In genomic region chr1:229388876-229389580, GRCh38 we compare ENCODE assay signal across 1 cellular context.
TF ChIP-seq lines count a peak whose summit lies in the region.

No MANE protein-coding gene starts in this region.

TF ChIP-seq in HEK293, 187 proteins besides CTCF, POLR2A, EP300 and RAD21 (continued from another document):
- TF ChIP-seq, protein P1, sequence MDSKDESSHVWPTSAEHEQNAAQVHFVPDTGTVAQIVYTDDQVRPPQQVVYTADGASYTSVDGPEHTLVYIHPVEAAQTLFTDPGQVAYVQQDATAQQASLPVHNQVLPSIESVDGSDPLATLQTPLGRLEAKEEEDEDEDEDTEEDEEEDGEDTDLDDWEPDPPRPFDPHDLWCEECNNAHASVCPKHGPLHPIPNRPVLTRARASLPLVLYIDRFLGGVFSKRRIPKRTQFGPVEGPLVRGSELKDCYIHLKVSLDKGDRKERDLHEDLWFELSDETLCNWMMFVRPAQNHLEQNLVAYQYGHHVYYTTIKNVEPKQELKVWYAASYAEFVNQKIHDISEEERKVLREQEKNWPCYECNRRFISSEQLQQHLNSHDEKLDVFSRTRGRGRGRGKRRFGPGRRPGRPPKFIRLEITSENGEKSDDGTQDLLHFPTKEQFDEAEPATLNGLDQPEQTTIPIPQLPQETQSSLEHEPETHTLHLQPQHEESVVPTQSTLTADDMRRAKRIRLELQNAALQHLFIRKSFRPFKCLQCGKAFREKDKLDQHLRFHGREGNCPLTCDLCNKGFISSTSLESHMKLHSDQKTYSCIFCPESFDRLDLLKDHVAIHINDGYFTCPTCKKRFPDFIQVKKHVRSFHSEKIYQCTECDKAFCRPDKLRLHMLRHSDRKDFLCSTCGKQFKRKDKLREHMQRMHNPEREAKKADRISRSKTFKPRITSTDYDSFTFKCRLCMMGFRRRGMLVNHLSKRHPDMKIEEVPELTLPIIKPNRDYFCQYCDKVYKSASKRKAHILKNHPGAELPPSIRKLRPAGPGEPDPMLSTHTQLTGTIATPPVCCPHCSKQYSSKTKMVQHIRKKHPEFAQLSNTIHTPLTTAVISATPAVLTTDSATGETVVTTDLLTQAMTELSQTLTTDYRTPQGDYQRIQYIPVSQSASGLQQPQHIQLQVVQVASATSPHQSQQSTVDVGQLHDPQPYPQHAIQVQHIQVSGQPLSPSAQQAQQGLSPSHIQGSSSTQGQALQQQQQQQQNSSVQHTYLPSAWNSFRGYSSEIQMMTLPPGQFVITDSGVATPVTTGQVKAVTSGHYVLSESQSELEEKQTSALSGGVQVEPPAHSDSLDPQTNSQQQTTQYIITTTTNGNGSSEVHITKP (tag by site-specific recombination; IDR thresholded peaks at IDR 0.05): no peak
- TF ChIP-seq, protein P2, sequence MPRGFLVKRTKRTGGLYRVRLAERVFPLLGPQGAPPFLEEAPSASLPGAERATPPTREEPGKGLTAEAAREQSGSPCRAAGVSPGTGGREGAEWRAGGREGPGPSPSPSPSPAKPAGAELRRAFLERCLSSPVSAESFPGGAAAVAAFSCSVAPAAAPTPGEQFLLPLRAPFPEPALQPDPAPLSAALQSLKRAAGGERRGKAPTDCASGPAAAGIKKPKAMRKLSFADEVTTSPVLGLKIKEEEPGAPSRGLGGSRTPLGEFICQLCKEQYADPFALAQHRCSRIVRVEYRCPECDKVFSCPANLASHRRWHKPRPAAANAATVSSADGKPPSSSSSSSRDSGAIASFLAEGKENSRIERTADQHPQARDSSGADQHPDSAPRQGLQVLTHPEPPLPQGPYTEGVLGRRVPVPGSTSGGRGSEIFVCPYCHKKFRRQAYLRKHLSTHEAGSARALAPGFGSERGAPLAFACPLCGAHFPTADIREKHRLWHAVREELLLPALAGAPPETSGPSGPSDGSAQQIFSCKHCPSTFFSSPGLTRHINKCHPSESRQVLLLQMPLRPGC (tag by site-specific recombination; IDR thresholded peaks at IDR 0.05): no peak
- TF ChIP-seq ZNF248 (tag by site-specific recombination; IDR thresholded peaks at IDR 0.05) (no peak), ZFHX2 (tag by site-specific recombination; conservative IDR thresholded peaks at IDR 0.05) (no peak), ZNF610 (tag by site-specific recombination; IDR thresholded peaks at IDR 0.05; ENCODE audit: borderline replicate concordance) (no peak), ZNF169 (tag by site-specific recombination; IDR thresholded peaks at IDR 0.05) (no peak), ZNF664 (tag by site-specific recombination; IDR thresholded peaks at IDR 0.05) (no peak), PRDM1 (tag by site-specific recombination; IDR thresholded peaks at IDR 0.05) (no peak), GLIS2 (tag by site-specific recombination; IDR thresholded peaks at IDR 0.05) (no peak)
